ENCODE assay signal across 13 cellular contexts in genomic region chr15:67413770-67414429, GRCh38.
DNase-seq lines count a peak whose midpoint lies in the region; ATAC-seq and TF ChIP-seq lines count a peak whose summit lies in the region.
"Had no signal": no experiment of that assay in that cellular context is flagged by ENCODE, and none has a peak within 500 bp of the region (broad histone marks: within the 10 kb centered on the region; RNA-seq: fewer than 3 reads in every experiment).

No MANE protein-coding gene starts in this region.

- H2AFZ ChIP-seq in Loucy (ENCODE audit: low read length), result no peak overlapping the region

- no peaks in the 10 kb centered on the region for H3K36me3 ChIP-seq in Loucy (ENCODE audit: insufficient read depth, low read length)
- H3K36me3 ChIP-seq in brain microvascular endothelial cell (replicated peaks), result no peaks in the 10 kb centered on the region
- H3K36me3 ChIP-seq: ascending aorta, thoracic aorta had no signal

- no peaks in the 10 kb centered on the region for H3K9me3 ChIP-seq in Loucy (ENCODE audit: insufficient read depth, low read depth, low read length)
- H3K9me3 ChIP-seq: ascending aorta, thoracic aorta had no signal

- H3F3A ChIP-seq in Loucy (ENCODE audit: low read depth), result no peaks in the 10 kb centered on the region

- H3K9me2 ChIP-seq in Loucy (replicated peaks; ENCODE audit: low read depth, low read length), result no peaks in the 10 kb centered on the region

- H3K4me1 ChIP-seq in Loucy (ENCODE audit: insufficient read depth, low read length, poor library complexity, severe bottlenecking), result peaks cover 25% of the 10 kb centered on the region
- H3K4me1 ChIP-seq: ascending aorta had no signal

- H3K9ac ChIP-seq in Loucy (ENCODE audit: low read depth, low read length, poor library complexity, severe bottlenecking), result no peak overlapping the region

- peak overlapping the region; percentile 33 for H3K27ac Mint-ChIP-seq in nephron progenitor cell
- no peak overlapping the region for H3K27ac Mint-ChIP-seq in activated naive CD8-positive, alpha-beta T cell treated with anti-CD3 and anti-CD28 coated beads, Interleukin-2, amount 50 U/mL, for 24 hours
- H3K27ac Mint-ChIP-seq: activated CD4-positive, alpha-beta memory T cell treated with anti-CD3 and anti-CD28 coated beads for 36 hours had no signal

- H3K27ac ChIP-seq in brain microvascular endothelial cell, result no peak overlapping the region
- H3K27ac ChIP-seq: ascending aorta, thoracic aorta had no signal

- TF ChIP-seq CTCF in Loucy (conservative IDR thresholded peaks at IDR 0.05; ENCODE audit: low read length), result no peak
- TF ChIP-seq CTCF in brain microvascular endothelial cell (IDR thresholded peaks at IDR 0.05; ENCODE audit: low read depth, low read length, missing control alignments), result no peak
- TF ChIP-seq CTCF in nephron progenitor cell (IDR thresholded peaks at IDR 0.05), result no peak

- H3K27me3 ChIP-seq in Loucy (ENCODE audit: insufficient read depth, low read length, poor library complexity, severe bottlenecking) (no peaks in the 10 kb centered on the region), brain microvascular endothelial cell (replicated peaks) (no peaks in the 10 kb centered on the region)
- H3K27me3 ChIP-seq: ascending aorta had no signal

- no peak for ATAC-seq in HG03378 (IDR thresholded peaks at IDR 0.05; ENCODE audit: unreplicated experiment)
- no peak for ATAC-seq in activated naive CD8-positive, alpha-beta T cell treated with anti-CD3 and anti-CD28 coated beads, Interleukin-2, amount 50 U/mL, for 24 hours

- DNase-seq in Caki2 (ENCODE audit: low read depth), result peak; percentile 76
- DNase-seq in brain microvascular endothelial cell, result peak; percentile 48
- no peak for DNase-seq in nephron progenitor cell
- DNase-seq in cerebellum (ENCODE audit: low spot score), result no peak
- DNase-seq in activated naive CD8-positive, alpha-beta T cell treated with anti-CD3 and anti-CD28 coated beads, Interleukin-2, amount 50 U/mL, for 24 hours, result no peak
- no peak for DNase-seq in stimulated activated CD4-positive, alpha-beta T cell treated with anti-CD3 and anti-CD28 coated beads, Interleukin-12 subunit alpha, Interleukin-12 subunit beta, amount 100 ng/mL, for 4 hours
- DNase-seq: activated CD4-positive, alpha-beta memory T cell treated with anti-CD3 and anti-CD28 coated beads for 36 hours; NCI-H187; SIG-M5 had no signal

- peak overlapping the region; percentile 19 for H3K4me3 Mint-ChIP-seq in nephron progenitor cell
- H3K4me3 Mint-ChIP-seq in activated naive CD8-positive, alpha-beta T cell treated with anti-CD3 and anti-CD28 coated beads, Interleukin-2, amount 50 U/mL, for 24 hours, result no peak overlapping the region
- H3K4me3 Mint-ChIP-seq: activated CD4-positive, alpha-beta memory T cell treated with anti-CD3 and anti-CD28 coated beads for 36 hours had no signal

- H4K20me1 ChIP-seq in Loucy (ENCODE audit: insufficient read depth, low read length, poor library complexity, severe bottlenecking), result no peaks in the 10 kb centered on the region

- H3K9me3 Mint-ChIP-seq in nephron progenitor cell, result no peaks in the 10 kb centered on the region
- no peaks in the 10 kb centered on the region for H3K9me3 Mint-ChIP-seq in activated naive CD8-positive, alpha-beta T cell treated with anti-CD3 and anti-CD28 coated beads, Interleukin-2, amount 50 U/mL, for 24 hours
- H3K9me3 Mint-ChIP-seq: activated CD4-positive, alpha-beta memory T cell treated with anti-CD3 and anti-CD28 coated beads for 36 hours had no signal

- in situ Hi-C loops in Caki2 (cut with HindIII; ENCODE audit: low pct_unique_long_range_greater_than_20kb, low sequenced_read_pairs), result no loop called here
- in situ Hi-C loops in brain microvascular endothelial cell (cut with HindIII; ENCODE audit: low pct_ligation_motif_present, low sequenced_read_pairs), result no loop called here

- H3K4me3 ChIP-seq in Loucy (ENCODE audit: low read length, poor library complexity, severe bottlenecking) (no peak overlapping the region), brain microvascular endothelial cell (ENCODE audit: low read depth, low read length) (no peak overlapping the region)
- H3K4me3 ChIP-seq: ascending aorta, thoracic aorta had no signal

- peaks cover 48% of the 10 kb centered on the region for H3K4me1 Mint-ChIP-seq in nephron progenitor cell
- no peaks in the 10 kb centered on the region for H3K4me1 Mint-ChIP-seq in activated naive CD8-positive, alpha-beta T cell treated with anti-CD3 and anti-CD28 coated beads, Interleukin-2, amount 50 U/mL, for 24 hours

- H3K79me2 ChIP-seq in Loucy (ENCODE audit: insufficient read depth, low read length), result no peaks in the 10 kb centered on the region

- H3K36me3 Mint-ChIP-seq in nephron progenitor cell (ENCODE audit: low read depth), result no peaks in the 10 kb centered on the region
- H3K36me3 Mint-ChIP-seq in activated naive CD8-positive, alpha-beta T cell treated with anti-CD3 and anti-CD28 coated beads, Interleukin-2, amount 50 U/mL, for 24 hours (ENCODE audit: low read depth), result peaks cover 3% of the 10 kb centered on the region
- H3K36me3 Mint-ChIP-seq: activated CD4-positive, alpha-beta memory T cell treated with anti-CD3 and anti-CD28 coated beads for 36 hours had no signal

- H3K4me2 ChIP-seq in Loucy (ENCODE audit: low read depth, low read length, poor library complexity, severe bottlenecking), result peak overlapping the region; percentile 35

- no peaks in the 10 kb centered on the region for H3K27me3 Mint-ChIP-seq in nephron progenitor cell (ENCODE audit: low read depth, poor library complexity)
- no peaks in the 10 kb centered on the region for H3K27me3 Mint-ChIP-seq in activated naive CD8-positive, alpha-beta T cell treated with anti-CD3 and anti-CD28 coated beads, Interleukin-2, amount 50 U/mL, for 24 hours
- H3K27me3 Mint-ChIP-seq: activated CD4-positive, alpha-beta memory T cell treated with anti-CD3 and anti-CD28 coated beads for 36 hours had no signal

Comparison
In these comparisons a context has a peak if more than half of its experiments do, and no peak if none do; other contexts are left out.
1. DNase-seq: peak in Caki2 (single experiment) and brain microvascular endothelial cell (single experiment); none in nephron progenitor cell (single experiment), cerebellum (single experiment), activated naive CD8-positive, alpha-beta T cell treated with anti-CD3 and anti-CD28 coated beads, Interleukin-2, amount 50 U/mL, for 24 hours (single experiment) and stimulated activated CD4-positive, alpha-beta T cell treated with anti-CD3 and anti-CD28 coated beads, Interleukin-12 subunit alpha, Interleukin-12 subunit beta, amount 100 ng/mL, for 4 hours (single experiment).